Comparison of ENCODE assay signal across 1 cellular context in the genomic region with DNA sequence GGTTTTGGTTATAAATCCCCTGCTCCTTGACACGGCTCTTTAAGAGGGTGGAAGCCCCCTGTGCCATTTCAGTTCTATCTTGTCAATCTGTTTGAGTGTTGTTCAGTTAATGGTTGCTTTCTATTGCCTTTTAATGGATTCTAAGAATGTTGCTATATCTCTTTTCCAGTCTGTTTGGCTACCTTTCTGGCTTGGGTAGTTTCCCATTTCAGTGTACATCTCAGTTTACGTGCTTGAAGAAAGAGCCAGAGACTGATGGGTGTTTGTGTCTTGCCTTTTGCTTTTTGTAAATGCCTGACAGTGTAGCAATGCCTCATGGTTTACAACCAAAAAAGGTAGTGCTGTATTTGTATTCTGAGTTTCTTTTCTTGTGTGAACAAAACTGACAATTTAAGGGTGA.
TF ChIP-seq lines count a peak whose summit lies in the region.

No MANE protein-coding gene starts in this region.

TF ChIP-seq in WTC11, 78 proteins besides CTCF, POLR2A, EP300 and RAD21:
- no peak for TF ChIP-seq FOXP1 (CRISPR knock-in tag; IDR thresholded peaks at IDR 0.05; ENCODE audit: borderline replicate concordance)
